ENCODE assay signal across 29 cellular contexts in genomic region chr11:86738615-86739014, GRCh38.
DNase-seq lines count a peak whose midpoint lies in the region; ATAC-seq, FAIRE-seq and TF ChIP-seq lines count a peak whose summit lies in the region.
"Had no signal": no experiment of that assay in that cellular context is flagged by ENCODE, and none has a peak within 500 bp of the region (broad histone marks: within the 10 kb centered on the region; RNA-seq: fewer than 3 reads in every experiment).

No MANE protein-coding gene starts in this region.

- peak overlapping the region; percentile 83; the same call in 1 of the 2 replicates for H3K18ac ChIP-seq in IMR-90 (ENCODE audit: low read depth, low read length)

- no peak overlapping the region for H3K4me3 Mint-ChIP-seq in dendritic cell treated with granulocyte-macrophage colony-stimulating factor and Interleukin-4, amounts not matched to agents 40 ng/mL and 50 ng/mL, for 4 days
- no peak overlapping the region for H3K4me3 Mint-ChIP-seq in nephron
- H3K4me3 Mint-ChIP-seq: activated naive CD8-positive, alpha-beta T cell; naive thymus-derived CD4-positive, alpha-beta T cell; T-helper 2 cell treated with Interferon-gamma antibody and Interleukin-4, amounts not matched to agents 5 μg/mL and 100 μg/mL, for 36 hours had no signal

- H3K4me2 ChIP-seq in A549 = peak overlapping the region; percentile 55; the same call in 2 of the 3 replicates
- no peak overlapping the region for H3K4me2 ChIP-seq in IMR-90 (ENCODE audit: low read depth, low read length)
- H3K4me2 ChIP-seq: KMS-11 had no signal

- CTCF ChIA-PET in A549 (lab: Yijun Ruan, JAX) = interaction anchor here (1.2 to 1.6 kb wide), 4 partner anchors 60 to 282 kb away, joined by 3 to 5 read pairs (median 4); no protein-coding TSS in a partner anchor
- CTCF ChIA-PET in IMR-90 (lab: Yijun Ruan, JAX) = no interaction called here

- FAIRE-seq in A549 (lab: Jason Lieb, UNC) = no peak
- FAIRE-seq: endometrium, GM12892, keratinocyte, small intestine, urothelium cell line had no signal

- H3K14ac ChIP-seq in IMR-90 (replicated peaks; ENCODE audit: low read depth, low read length) = peak overlapping the region; percentile 61

- H4K20me1 ChIP-seq in IMR-90 (ENCODE audit: insufficient read depth, low read length) = no peaks in the 10 kb centered on the region

- TF ChIP-seq CTCF in A549 (IDR thresholded peaks at IDR 0.05) (no peak), IMR-90 (conservative IDR thresholded peaks at IDR 0.05; ENCODE audit: low read depth, low read length) (no peak), nephron (IDR thresholded peaks at IDR 0.05; ENCODE audit: unreplicated experiment in 3 of 3) (no peak), ascending aorta (IDR thresholded peaks at IDR 0.05) (no peak)

- H2AK5ac ChIP-seq in IMR-90 (ENCODE audit: low read depth, low read length) = peak overlapping the region; percentile 94

- no peak overlapping the region for H3K9ac ChIP-seq in IMR-90 (ENCODE audit: low read depth, low read length)
- H3K9ac ChIP-seq: KMS-11 had no signal

- H2AFZ ChIP-seq in IMR-90 (replicated peaks; ENCODE audit: low read length, poor library complexity) = peak overlapping the region; percentile 18

- H2AK9ac ChIP-seq in IMR-90 (replicated peaks; ENCODE audit: low read depth, low read length, poor library complexity) = peak overlapping the region; percentile 3

- WGBS in A549 (ENCODE audit: missing lambda C conversion rate) = 91% methylated on average over 2 of the region's 2 CpGs
- no CpG with 5 or more reads among the region's 2 CpGs for WGBS in IMR-90 (ENCODE audit: extremely low coverage in 2 of 2, insufficient read length in 1 of 2), 2 experiments

- H3K9me3 Mint-ChIP-seq in dendritic cell treated with granulocyte-macrophage colony-stimulating factor and Interleukin-4, amounts not matched to agents 40 ng/mL and 50 ng/mL, for 4 days = no peaks in the 10 kb centered on the region
- H3K9me3 Mint-ChIP-seq in nephron = no peaks in the 10 kb centered on the region
- H3K9me3 Mint-ChIP-seq: naive thymus-derived CD4-positive, alpha-beta T cell; T-helper 2 cell treated with Interferon-gamma antibody and Interleukin-4, amounts not matched to agents 5 μg/mL and 100 μg/mL, for 36 hours had no signal

- no peaks in the 10 kb centered on the region for H3K36me3 ChIP-seq in IMR-90 (ENCODE audit: control insufficient read depth, insufficient read depth, low read length)
- no peaks in the 10 kb centered on the region for H3K36me3 ChIP-seq in ascending aorta
- H3K36me3 ChIP-seq: SJCRH30 had no signal

- POLR2A ChIA-PET in A549 (lab: Yijun Ruan, JAX) (interaction anchor here (1.2 kb wide), 1 partner anchor 146 kb away, joined by 3 read pairs; no protein-coding TSS in a partner anchor), IMR-90 (lab: Charles Lee; ENCODE audit: unreplicated experiment) (no interaction called here)

- peak overlapping the region; percentile 93 for H2BK120ac ChIP-seq in IMR-90 (ENCODE audit: low read depth, low read length)

- TF ChIP-seq EP300 in A549 (IDR thresholded peaks at IDR 0.05) = no peak

- H3K27ac ChIP-seq in A549 (peak overlapping the region; percentile 88 to 93), IMR-90 (ENCODE audit: insufficient read depth, low read length) (no peak overlapping the region), ascending aorta (no peak overlapping the region)
- H3K27ac ChIP-seq: C4-2B, KMS-11, SJCRH30 had no signal

- peak overlapping the region; percentile 88 for H4K91ac ChIP-seq in IMR-90 (ENCODE audit: insufficient read depth, low read depth, low read length)

- no peak for TF ChIP-seq POLR2A in A549 (IDR thresholded peaks at IDR 0.05; ENCODE audit: low read length)
- no peak for TF ChIP-seq POLR2A in IMR-90 (IDR thresholded peaks at IDR 0.05; ENCODE audit: low read depth, low read length)

- H3K27me3 ChIP-seq in IMR-90 (ENCODE audit: control insufficient read depth, insufficient read depth, low read length) (no peaks in the 10 kb centered on the region), ascending aorta (no peaks in the 10 kb centered on the region)
- H3K27me3 ChIP-seq: SJCRH30 had no signal

- no TSS peak for BruUV-seq in IMR-90 (replicated peaks; lab: Mats Ljungman, UMichigan)

- H3K9me3 ChIP-seq in A549 (no peaks in the 10 kb centered on the region), IMR-90 (ENCODE audit: control insufficient read depth, insufficient read depth, low read length) (no peaks in the 10 kb centered on the region), ascending aorta (no peaks in the 10 kb centered on the region)
- H3K9me3 ChIP-seq: SJCRH30 had no signal

- H3K79me1 ChIP-seq in IMR-90 (ENCODE audit: low read depth in 1 of 2, low read length in 2 of 2) = peaks cover 0 to 5% of the 10 kb centered on the region in 2 experiments; a peak in 1 of 4 replicates

- H3K4me1 ChIP-seq in A549 = peaks cover 99% of the 10 kb centered on the region
- peaks cover 40% of the 10 kb centered on the region for H3K4me1 ChIP-seq in IMR-90 (ENCODE audit: control insufficient read depth, insufficient read depth, low read length)
- H3K4me1 ChIP-seq in ascending aorta = peaks cover 18 to 44% of the 10 kb centered on the region in 2 donors

- peak overlapping the region; percentile 51 for H2BK5ac ChIP-seq in IMR-90 (ENCODE audit: low read depth, low read length, poor library complexity, severe bottlenecking)

- peak overlapping the region; percentile 9; the same call in 1 of the 2 replicates for H4K5ac ChIP-seq in IMR-90 (ENCODE audit: low read depth, low read length)

- intact Hi-C loops in IMR-90 (cut with micrococcal nuclease) (no loop called here), ascending aorta (cut with DNase I) (no loop called here)
- intact Hi-C loops in dendritic cell treated with granulocyte-macrophage colony-stimulating factor and Interleukin-4, amounts not matched to agents 40 ng/mL and 50 ng/mL, for 4 days (cut with micrococcal nuclease) = no loop called here

- in situ Hi-C loops in IMR-90 (cut with MboI; ENCODE audit: low sequenced_read_pairs) = no loop called here

- peak overlapping the region; percentile 89 for H2BK15ac ChIP-seq in IMR-90 (ENCODE audit: low read depth, low read length)

- H4K8ac ChIP-seq in IMR-90 (ENCODE audit: low read depth in 2 of 2, low read length in 2 of 2) = peak overlapping the region; percentile 25 to 55; a peak in 3 of 4 replicates

- peaks cover 69% of the 10 kb centered on the region for H3K4me1 Mint-ChIP-seq in dendritic cell treated with granulocyte-macrophage colony-stimulating factor and Interleukin-4, amounts not matched to agents 40 ng/mL and 50 ng/mL, for 4 days (ENCODE audit: low read depth)
- peaks cover 58% of the 10 kb centered on the region for H3K4me1 Mint-ChIP-seq in nephron

- H3K4me3 ChIP-seq in A549 = no peak overlapping the region
- no peak overlapping the region for H3K4me3 ChIP-seq in IMR-90 (ENCODE audit: insufficient read depth, low read depth, low read length)
- H3K4me3 ChIP-seq in ascending aorta = no peak overlapping the region
- H3K4me3 ChIP-seq: coronary artery, SJCRH30 had no signal

- no peaks in the 10 kb centered on the region for H3K27me3 Mint-ChIP-seq in dendritic cell treated with granulocyte-macrophage colony-stimulating factor and Interleukin-4, amounts not matched to agents 40 ng/mL and 50 ng/mL, for 4 days
- H3K27me3 Mint-ChIP-seq in nephron (ENCODE audit: low read depth) = no peaks in the 10 kb centered on the region

- H3K9me1 ChIP-seq in IMR-90 (ENCODE audit: insufficient read depth, low read length) = peaks cover 38% of the 10 kb centered on the region

- H3K36me3 Mint-ChIP-seq in dendritic cell treated with granulocyte-macrophage colony-stimulating factor and Interleukin-4, amounts not matched to agents 40 ng/mL and 50 ng/mL, for 4 days (ENCODE audit: low read depth) = no peaks in the 10 kb centered on the region
- H3K36me3 Mint-ChIP-seq in nephron (ENCODE audit: low read depth) = no peaks in the 10 kb centered on the region
- H3K36me3 Mint-ChIP-seq: activated naive CD8-positive, alpha-beta T cell; naive thymus-derived CD4-positive, alpha-beta T cell had no signal

- dilution Hi-C loops in IMR-90 (cut with HindIII; ENCODE audit: low sequenced_read_pairs, unreplicated experiment) = no loop called here

- DNase-seq in A549 (ENCODE audit: low read depth in 1 of 2, low spot score in 1 of 2) (no peak), IMR-90 (no peak), ascending aorta (ENCODE audit: low spot score in 2 of 2) (no peak), COR-L47 (lab: John Stamatoyannopoulos, UW) (no peak)
- DNase-seq in stimulated activated CD4-positive, alpha-beta T cell treated with anti-CD3 and anti-CD28 coated beads, Interleukin-1b, Interleukin-23, amount 100 ng/mL, for 48 hours = no peak
- DNase-seq: ACHN; activated CD8-positive, alpha-beta memory T cell treated with anti-CD3 and anti-CD28 coated beads for 24 hours; DMS153; hypothalamus; naive thymus-derived CD4-positive, alpha-beta T cell; NCI-H1092 treated with DMSO at 0.1 percent for 48 hours; NCI-H2107; NCI-H510A treated with DMSO at 0.1 percent for 48 hours; SJCRH30; small intestine; stimulated activated CD4-positive, alpha-beta T cell treated with anti-CD3 and anti-CD28 coated beads, Interleukin-4, amount 100 ng/mL, for 4 hours had no signal

- H2BK20ac ChIP-seq in IMR-90 (ENCODE audit: low read depth, low read length) = peak overlapping the region; percentile 91

- ATAC-seq in A549 (no peak), IMR-90 (ENCODE audit: low read depth) (no peak), HG03159 (IDR thresholded peaks at IDR 0.05; ENCODE audit: unreplicated experiment) (no peak)
- ATAC-seq: activated CD4-positive, CD25-positive, alpha-beta regulatory T cell treated with anti-CD3 and anti-CD28 coated beads, Interleukin-2, amount 50 U/mL, for 24 hours; naive thymus-derived CD4-positive, alpha-beta T cell had no signal

- H3K56ac ChIP-seq in IMR-90 (ENCODE audit: extremely low read depth, insufficient read depth, low read length) = no peak overlapping the region

- H3K27ac Mint-ChIP-seq in dendritic cell treated with granulocyte-macrophage colony-stimulating factor and Interleukin-4, amounts not matched to agents 40 ng/mL and 50 ng/mL, for 4 days = peak overlapping the region; percentile 89
- peak overlapping the region; percentile 16 to 93 (median 93) for H3K27ac Mint-ChIP-seq in nephron
- H3K27ac Mint-ChIP-seq: activated naive CD8-positive, alpha-beta T cell; naive thymus-derived CD4-positive, alpha-beta T cell; T-helper 2 cell treated with Interferon-gamma antibody and Interleukin-4, amounts not matched to agents 5 μg/mL and 100 μg/mL, for 36 hours had no signal

- no peak for TF ChIP-seq RAD21 in A549 (conservative IDR thresholded peaks at IDR 0.05 in 1 of 2, IDR thresholded peaks at IDR 0.05 in 1 of 2)
- TF ChIP-seq RAD21 in IMR-90 (IDR thresholded peaks at IDR 0.05; ENCODE audit: low read length) = no peak

- peak overlapping the region; percentile 83 for H3K4ac ChIP-seq in IMR-90 (ENCODE audit: low read depth, low read length)

- peak overlapping the region; percentile 4; the same call in 1 of the 2 replicates for H3K23ac ChIP-seq in IMR-90 (ENCODE audit: low read depth, low read length)

TF ChIP-seq in A549, 52 proteins besides CTCF, POLR2A, EP300 and RAD21 (continues in another document):
- peak; percentile 46; the same call in 1 of the 2 replicates for TF ChIP-seq NFE2L2 (conservative IDR thresholded peaks at IDR 0.05; ENCODE audit: low read length)

TF ChIP-seq in IMR-90, 13 proteins besides CTCF, POLR2A, EP300 and RAD21 (continues in another document):
- TF ChIP-seq RFX5 (IDR thresholded peaks at IDR 0.05; ENCODE audit: low read depth, low read length) (no peak), NFE2L2 (IDR thresholded peaks at IDR 0.05; ENCODE audit: low read depth, low read length) (peak; percentile 66)

Comparison
In these comparisons a context has a peak if more than half of its experiments do, and no peak if none do; other contexts are left out.
1. H3K27ac ChIP-seq: peak in A549 (2 of 2); none in IMR-90 (single experiment) and ascending aorta (0 of 2).